ENCODE assay signal across 9 cellular contexts in genomic region chr5:122896598-122897282, GRCh38. TPM values are rescaled to one million over a fixed set of nuclear protein-coding genes. Genes with fewer than 3 reads are reported as not detected.
A peak's percentile ranks its signal among the peaks of the same experiment; 100 is the strongest.
DNase-seq lines count a peak whose midpoint lies in the region; ATAC-seq, FAIRE-seq and TF ChIP-seq lines count a peak whose summit lies in the region.
"Had no signal": no experiment of that assay in that cellular context is flagged by ENCODE, and none has a peak within 500 bp of the region (broad histone marks: within the 10 kb centered on the region; RNA-seq: fewer than 3 reads in every experiment).

No MANE protein-coding gene starts in this region.

- DNase-seq in DMS 273 (lab: John Stamatoyannopoulos, UW; ENCODE audit: unreplicated experiment) (peak; percentile 57), DMS 273 treated with DMSO at 0.1 percent for 48 hours (lab: John Stamatoyannopoulos, UW) (no peak), NCI-H345 (lab: John Stamatoyannopoulos, UW) (peak; percentile 13), retinal pigment epithelial cell (ENCODE audit: low read depth) (no peak), head of caudate nucleus (no peak)
- no peak for DNase-seq in CD4-positive, alpha-beta T cell
- DNase-seq: 8988T had no signal

- no peaks in the 10 kb centered on the region for H3K27me3 ChIP-seq in CD4-positive, alpha-beta T cell (ENCODE audit: control insufficient read depth, insufficient read depth, low read length)

- H3K27me3 Mint-ChIP-seq in CD4-positive, alpha-beta T cell = no peaks in the 10 kb centered on the region

- no peaks in the 10 kb centered on the region for H3K9me3 ChIP-seq in CD4-positive, alpha-beta T cell (ENCODE audit: control insufficient read depth, low read length)

- H3K27ac ChIP-seq in CD4-positive, alpha-beta T cell (ENCODE audit: low read depth, low read length) = no peak overlapping the region

- H3K27ac Mint-ChIP-seq in CD4-positive, alpha-beta T cell = no peak overlapping the region

- POLR2A ChIA-PET in CD4-positive, alpha-beta T cell (lab: Charles Lee) = no interaction called here

- peak; percentile 64 for TF ChIP-seq CTCF in retinal pigment epithelial cell (conservative IDR thresholded peaks at IDR 0.05; ENCODE audit: low read depth, low read length)
- no peak for TF ChIP-seq CTCF in CD4-positive, alpha-beta T cell (IDR thresholded peaks at IDR 0.05)

- peak; percentile 93 for FAIRE-seq in endometrium (lab: Jason Lieb, UNC)

- peaks cover under 1% of the 10 kb centered on the region for H3K4me1 Mint-ChIP-seq in CD4-positive, alpha-beta T cell (ENCODE audit: low read depth)

- H3K9me3 Mint-ChIP-seq in CD4-positive, alpha-beta T cell = no peaks in the 10 kb centered on the region

- intact Hi-C loops in head of caudate nucleus (cut with DNase I) = no loop called here
- intact Hi-C loops in CD4-positive, alpha-beta T cell (cut with DNase I, micrococcal nuclease) = loop anchor here in 1 of 2 experiments (10.0 kb wide), 1 partner anchor 718 kb away; no protein-coding TSS in a partner anchor

- no peak for ATAC-seq in GM21526 (IDR thresholded peaks at IDR 0.05; ENCODE audit: low FRiP score, unreplicated experiment)
- no peak for ATAC-seq in CD4-positive, alpha-beta T cell (ENCODE audit: poor library complexity)

- no peaks in the 10 kb centered on the region for H3K36me3 Mint-ChIP-seq in CD4-positive, alpha-beta T cell (ENCODE audit: low read depth)

- CTCF ChIA-PET in CD4-positive, alpha-beta T cell (lab: Charles Lee) = no interaction called here

- no peak overlapping the region for H3K4me3 ChIP-seq in retinal pigment epithelial cell (ENCODE audit: low read length)

- no peak overlapping the region for H3K4me3 Mint-ChIP-seq in CD4-positive, alpha-beta T cell

RNA-seq across cellular contexts. Expression of gene SNX24, which starts 51.3 kb away (rescaled TPM):
- 1 to 10 TPM; 2.3 to 3.0 TPM for total RNA-seq in CD4-positive, alpha-beta T cell

Comparison
In these comparisons a context has a peak if more than half of its experiments do, and no peak if none do; other contexts are left out.
1. DNase-seq: peak in DMS 273 (single experiment) and NCI-H345 (single experiment); none in DMS 273 treated with DMSO at 0.1 percent for 48 hours (single experiment), retinal pigment epithelial cell (single experiment), head of caudate nucleus (0 of 42) and CD4-positive, alpha-beta T cell (0 of 10).